ENCODE assay signal across 13 cellular contexts in genomic region chr11:73269353-73270088, GRCh38. TPM values are rescaled to one million over a fixed set of nuclear protein-coding genes. Genes with fewer than 3 reads are reported as not detected.
A peak's percentile ranks its signal among the peaks of the same experiment; 100 is the strongest.
DNase-seq lines count a peak whose midpoint lies in the region; TF ChIP-seq lines count a peak whose summit lies in the region.
"Had no signal": no experiment of that assay in that cellular context is flagged by ENCODE, and none has a peak within 500 bp of the region (broad histone marks: within the 10 kb centered on the region; RNA-seq: fewer than 3 reads in every experiment).

No MANE protein-coding gene starts in this region.

- H3F3A ChIP-seq in neural progenitor cell (ENCODE audit: low read depth) = no peaks in the 10 kb centered on the region

- no peaks in the 10 kb centered on the region for H3K36me3 Mint-ChIP-seq in neural progenitor cell
- H3K36me3 Mint-ChIP-seq: activated naive CD8-positive, alpha-beta T cell had no signal

- H3K27me3 ChIP-seq in HUES48 (ENCODE audit: control insufficient read depth, insufficient read depth, low read length) (peaks cover 23% of the 10 kb centered on the region), neural progenitor cell (peaks cover 17% of the 10 kb centered on the region), vagina (no peaks in the 10 kb centered on the region)
- H3K27me3 ChIP-seq: testis had no signal

- H3K9ac ChIP-seq in HUES48 (ENCODE audit: low read depth, low read length) = no peak overlapping the region
- H3K9ac ChIP-seq in neural progenitor cell = no peak overlapping the region

- peaks cover 42% of the 10 kb centered on the region for H3K4me1 Mint-ChIP-seq in neural progenitor cell

- H3K79me2 ChIP-seq in neural progenitor cell (ENCODE audit: low read depth) = no peaks in the 10 kb centered on the region

- no peak overlapping the region for H2AFZ ChIP-seq in neural progenitor cell (replicated peaks)

- no peak for TF ChIP-seq CTCF in neural progenitor cell (IDR thresholded peaks at IDR 0.05)
- TF ChIP-seq CTCF in vagina (IDR thresholded peaks at IDR 0.05) = no peak

- no peak overlapping the region for H3K4me3 Mint-ChIP-seq in neural progenitor cell
- H3K4me3 Mint-ChIP-seq: activated naive CD8-positive, alpha-beta T cell had no signal

- H3K27ac ChIP-seq in HUES48 (ENCODE audit: low read depth, low read length) (peak overlapping the region; percentile 34), neural progenitor cell (no peak overlapping the region), vagina (no peak overlapping the region)
- H3K27ac ChIP-seq: cardiac muscle cell, testis had no signal

- H3K4me1 ChIP-seq in HUES48 (ENCODE audit: control insufficient read depth, insufficient read depth, low read length) (peaks cover 10% of the 10 kb centered on the region), neural progenitor cell (peaks cover 8% of the 10 kb centered on the region), vagina (peaks cover 2% of the 10 kb centered on the region)
- H3K4me1 ChIP-seq: testis had no signal

- H3K9me3 ChIP-seq in HUES48 (ENCODE audit: control insufficient read depth, insufficient read depth, low read length) (no peaks in the 10 kb centered on the region), neural progenitor cell (ENCODE audit: low read depth) (no peaks in the 10 kb centered on the region), vagina (no peaks in the 10 kb centered on the region)
- H3K9me3 ChIP-seq: heart left ventricle, testis had no signal

- DNase-seq in NCI-H2171 treated with DMSO at 0.1 percent for 48 hours (lab: John Stamatoyannopoulos, UW) = peak; percentile 10
- DNase-seq in NCI-H2171 (lab: John Stamatoyannopoulos, UW) = no peak
- peak; percentile 57 for DNase-seq in ecto neural progenitor cell (ENCODE audit: low spot score)
- no peak for DNase-seq in neural progenitor cell (ENCODE audit: low spot score)
- DNase-seq in mucosa of gallbladder (ENCODE audit: low spot score) = no peak
- no peak for DNase-seq in vagina (ENCODE audit: extremely low spot score in 2 of 2)
- DNase-seq in SW 1271 (lab: John Stamatoyannopoulos, UW) = no peak
- DNase-seq: stimulated activated CD4-positive, alpha-beta T cell treated with anti-CD3 and anti-CD28 coated beads, Interleukin-12 subunit alpha, Interleukin-12 subunit beta, amount 100 ng/mL, for 4 hours; testis had no signal

- H3K27me3 Mint-ChIP-seq in neural progenitor cell (ENCODE audit: insufficient read depth, low read depth) = peaks cover 17% of the 10 kb centered on the region

- H4K20me1 ChIP-seq in neural progenitor cell (ENCODE audit: low read depth) = no peaks in the 10 kb centered on the region

- peak overlapping the region; percentile 66 for H3K27ac Mint-ChIP-seq in neural progenitor cell
- H3K27ac Mint-ChIP-seq: activated naive CD8-positive, alpha-beta T cell had no signal

- H3K9me3 Mint-ChIP-seq in neural progenitor cell = no peaks in the 10 kb centered on the region

- TF ChIP-seq POLR2A in vagina (IDR thresholded peaks at IDR 0.05) = no peak

- H3K4me2 ChIP-seq in neural progenitor cell = no peak overlapping the region

- no peak overlapping the region for H3K4me3 ChIP-seq in HUES48 (ENCODE audit: low read depth, low read length)
- H3K4me3 ChIP-seq in neural progenitor cell = no peak overlapping the region
- H3K4me3 ChIP-seq in vagina = no peak overlapping the region
- H3K4me3 ChIP-seq: cardiac muscle cell, heart left ventricle, testis had no signal

- H3K36me3 ChIP-seq in HUES48 (ENCODE audit: control insufficient read depth, insufficient read depth, low read length) = no peaks in the 10 kb centered on the region
- no peaks in the 10 kb centered on the region for H3K36me3 ChIP-seq in neural progenitor cell
- no peaks in the 10 kb centered on the region for H3K36me3 ChIP-seq in vagina
- H3K36me3 ChIP-seq: cardiac muscle cell, heart left ventricle had no signal

- intact Hi-C loops in vagina (cut with DNase I) = no loop called here

RNA-seq across cellular contexts. Expression of gene P2RY6, which starts 2.6 kb away (rescaled TPM):
- total RNA-seq in neural progenitor cell (ENCODE audit: low replicate concordance) (0.25 TPM in 1 of 2 replicates, not detected in the other), mucosa of gallbladder (2.9 TPM), vagina (2.0 TPM)

RNA-seq across cellular contexts. Expression of gene ARHGEF17, which starts 38.6 kb away (rescaled TPM):
- total RNA-seq in neural progenitor cell (ENCODE audit: low replicate concordance) = 19.9 and 41.8 TPM in 2 replicates
- 69.2 TPM for total RNA-seq in mucosa of gallbladder
- total RNA-seq in vagina = 32.9 TPM

RNA-seq across cellular contexts. Expression of gene P2RY2, which starts 51.4 kb away (rescaled TPM):
- total RNA-seq in neural progenitor cell (ENCODE audit: low replicate concordance) = 0.45 and 0.84 TPM in 2 replicates
- 12.6 TPM for total RNA-seq in mucosa of gallbladder
- total RNA-seq in vagina = 27.3 TPM

Comparison
In these comparisons a context has a peak if more than half of its experiments do, and no peak if none do; other contexts are left out.
1. DNase-seq: peak in NCI-H2171 treated with DMSO at 0.1 percent for 48 hours (single experiment) and ecto neural progenitor cell (single experiment); none in NCI-H2171 (single experiment), neural progenitor cell (single experiment), mucosa of gallbladder (single experiment), vagina (0 of 2) and SW 1271 (0 of 2).